In the genomic region with DNA sequence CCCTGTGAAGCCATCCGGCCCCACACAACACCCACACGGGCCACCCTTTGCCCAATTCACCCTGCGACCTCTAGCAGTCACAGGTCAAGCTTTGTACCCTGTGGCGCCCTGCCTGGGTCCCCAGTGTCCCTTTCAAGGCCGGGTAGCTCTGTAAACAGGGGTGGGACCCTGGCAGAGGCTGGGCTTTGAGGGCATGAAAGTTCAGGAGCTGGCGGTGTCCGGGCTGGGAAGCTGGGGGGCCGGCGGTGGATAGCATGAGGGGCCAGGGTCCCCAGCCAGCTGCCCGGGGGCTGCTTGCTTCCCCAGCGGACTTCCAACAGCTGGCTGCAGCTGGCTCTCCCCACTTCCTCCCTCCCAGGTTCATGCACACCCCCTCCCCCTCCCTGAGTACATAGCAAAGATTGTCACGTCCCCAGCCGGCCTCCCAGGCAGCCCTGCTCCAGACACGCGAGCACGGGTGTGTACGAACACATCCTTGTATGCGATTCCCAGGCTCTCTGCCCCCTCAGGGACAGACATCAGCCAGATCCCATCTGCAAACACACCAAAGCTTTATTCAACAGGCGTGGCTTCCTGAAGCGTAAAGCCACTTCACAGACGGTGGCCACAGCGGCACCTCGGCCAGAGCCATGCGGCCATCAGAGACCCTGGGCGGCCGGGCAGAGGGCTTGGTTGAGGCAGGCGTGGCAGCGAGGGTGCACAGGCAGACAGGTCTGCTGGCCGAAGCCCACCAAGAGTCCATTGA, we compare ENCODE assay signal across 9 cellular contexts. TPM values are rescaled to one million over a fixed set of nuclear protein-coding genes. Genes with fewer than 3 reads are reported as not detected.
A peak's percentile ranks its signal among the peaks of the same experiment; 100 is the strongest.
DNase-seq lines count a peak whose midpoint lies in the region; ATAC-seq and TF ChIP-seq lines count a peak whose summit lies in the region.
"Had no signal": no experiment of that assay in that cellular context is flagged by ENCODE, and none has a peak within 500 bp of the region (broad histone marks: within the 10 kb centered on the region; RNA-seq: fewer than 3 reads in every experiment).

No MANE protein-coding gene starts in this region.

- H3K4me3 ChIP-seq in SK-N-SH (ENCODE audit: low read depth in 2 of 2, low read length in 1 of 2) (no peak overlapping the region), cardiac fibroblast (replicated peaks in 1 of 2; ENCODE audit: low read depth in 2 of 2, low read length in 2 of 2) (no peak overlapping the region), liver (ENCODE audit: low read depth in 1 of 3, low read length in 3 of 3) (peak overlapping the region in 2 of 3 donors; percentile 11 to 69), upper lobe of left lung (peak overlapping the region in 2 of 4 donors; percentile 57 to 83)

- H3K27me3 ChIP-seq in SK-N-SH (ENCODE audit: insufficient read depth) = no peaks in the 10 kb centered on the region
- no peaks in the 10 kb centered on the region for H3K27me3 ChIP-seq in liver (ENCODE audit: control insufficient read depth in 4 of 4, insufficient read depth in 4 of 4, low read length in 3 of 4)
- no peaks in the 10 kb centered on the region for H3K27me3 ChIP-seq in upper lobe of left lung

- TF ChIP-seq EP300 in SK-N-SH (IDR thresholded peaks at IDR 0.05; ENCODE audit: borderline replicate concordance in 1 of 2, low read depth in 1 of 2, low read length in 1 of 2) = no peak
- peak in 1 of 4 donors; percentile 80 for TF ChIP-seq EP300 in upper lobe of left lung (IDR thresholded peaks at IDR 0.05)

- no peak overlapping the region for H3K4me2 ChIP-seq in SK-N-SH

- TF ChIP-seq RAD21 in SK-N-SH (IDR thresholded peaks at IDR 0.05; ENCODE audit: low read length) = no peak
- TF ChIP-seq RAD21 in liver (IDR thresholded peaks at IDR 0.05) = peak in 1 of 2 donors; percentile 18

- H2AFZ ChIP-seq in SK-N-SH (ENCODE audit: low read depth) = no peak overlapping the region

- H3K9ac ChIP-seq in SK-N-SH (no peak overlapping the region), liver (ENCODE audit: low read depth in 1 of 2, low read length in 2 of 2) (peak overlapping the region in 1 of 2 donors; percentile 1)

- TF ChIP-seq CTCF in SK-N-SH (IDR thresholded peaks at IDR 0.05) (no peak), cardiac fibroblast (IDR thresholded peaks at IDR 0.05; ENCODE audit: low read depth, low read length) (no peak), liver (IDR thresholded peaks at IDR 0.05; ENCODE audit: low read depth, low read length, missing input control) (no peak), upper lobe of left lung (IDR thresholded peaks at IDR 0.05) (no peak), GM10266 (IDR thresholded peaks at IDR 0.05; ENCODE audit: control insufficient read depth, insufficient read depth, low read depth, missing control alignments) (no peak)

- no peaks in the 10 kb centered on the region for H3K9me2 ChIP-seq in SK-N-SH

- H3F3A ChIP-seq in SK-N-SH (replicated peaks; ENCODE audit: insufficient read depth) = peaks cover 3% of the 10 kb centered on the region

- TF ChIP-seq POLR2A in upper lobe of left lung (IDR thresholded peaks at IDR 0.05) = peak in 1 of 4 donors; percentile 24

- CTCF ChIA-PET in SK-N-SH (lab: Yijun Ruan, JAX) = interaction anchor here (0.6 to 2.0 kb wide), 7 partner anchors 10 to 114 kb away, joined by 3 to 11 read pairs (median 5); partner anchors contain the start of gene NHERF2
- CTCF ChIA-PET in HEK293T (lab: Yijun Ruan, JAX) = no interaction called here

- H4K20me1 ChIP-seq in SK-N-SH (ENCODE audit: insufficient read depth) = no peaks in the 10 kb centered on the region

- H3K9me3 ChIP-seq in SK-N-SH = no peaks in the 10 kb centered on the region
- H3K9me3 ChIP-seq in liver (ENCODE audit: control insufficient read depth in 4 of 4, low read length in 3 of 4) = no peaks in the 10 kb centered on the region
- H3K9me3 ChIP-seq in upper lobe of left lung = no peaks in the 10 kb centered on the region

- DNase-seq in SK-N-SH (peak; percentile 83), cardiac fibroblast (ENCODE audit: low read depth in 2 of 2) (peak; percentile 85 to 89), upper lobe of left lung (peak; percentile 76 to 83), GM10266 (ENCODE audit: extremely low spot score) (no peak), HEK293T (ENCODE audit: extremely low spot score) (no peak)
- DNase-seq: MM.1S had no signal

- POLR2A ChIA-PET in SK-N-SH (lab: Yijun Ruan, JAX) = interaction anchor here (0.9 to 2.1 kb wide), 2 partner anchors 8 to 75 kb away, joined by 4 to 10 read pairs; partner anchors contain the start of genes NTHL1, RPS2 and TSC2
- POLR2A ChIA-PET in HEK293T (lab: Yijun Ruan, JAX) = interaction anchor here (1.2 to 1.7 kb wide), 3 partner anchors 8 to 75 kb away, joined by 6 to 7 read pairs (median 6); partner anchors contain the start of genes NTHL1, RPS2 and TSC2

- H3K36me3 ChIP-seq in SK-N-SH (replicated peaks in 1 of 2; ENCODE audit: control insufficient read depth in 1 of 2, insufficient read depth in 2 of 2, low read length in 1 of 2) = peaks cover 0 to 15% of the 10 kb centered on the region in 2 experiments
- peaks cover 0 to 2% (median 0%) of the 10 kb centered on the region in 4 donors for H3K36me3 ChIP-seq in liver (ENCODE audit: control insufficient read depth in 4 of 4, insufficient read depth in 3 of 4, low read depth in 1 of 4, low read length in 3 of 4)
- peaks cover 0 to 49% (median 15%) of the 10 kb centered on the region in 4 donors for H3K36me3 ChIP-seq in upper lobe of left lung

- ATAC-seq in SK-N-SH treated with all-trans-retinoic acid at 6 μM for 48 hours = no peak
- peak; percentile 7 to 53 for ATAC-seq in upper lobe of left lung (ENCODE audit: low FRiP score in 2 of 2)
- no peak for ATAC-seq in GM18520 (IDR thresholded peaks at IDR 0.05; ENCODE audit: unreplicated experiment)

- peak overlapping the region in 1 of 2 experiments; percentile 88; a peak in 2 of 4 replicates for H3K27ac ChIP-seq in SK-N-SH (ENCODE audit: low read depth in 2 of 2, low read length in 1 of 2)
- H3K27ac ChIP-seq in liver (ENCODE audit: low read depth in 1 of 2, low read length in 2 of 2) = peak overlapping the region; percentile 95 to 98
- peak overlapping the region; percentile 90 to 97 (median 95) for H3K27ac ChIP-seq in upper lobe of left lung

- peaks cover 12% of the 10 kb centered on the region; the same call in 1 of the 2 replicates for H3K79me2 ChIP-seq in SK-N-SH (ENCODE audit: insufficient read depth)

- 73% methylated on average over 14 of the region's 29 CpGs for WGBS in SK-N-SH (ENCODE audit: low lambda C conversion rate)
- 13% methylated on average over 29 of the region's 29 CpGs for WGBS in liver
- WGBS in upper lobe of left lung, 2 donors = 34 to 44% methylated on average over 5 to 21 of the region's 29 CpGs

- H3K4me1 ChIP-seq in SK-N-SH (ENCODE audit: control insufficient read depth in 1 of 2, insufficient read depth in 2 of 2, low read depth in 1 of 2, low read length in 1 of 2) = peaks cover 20 to 68% of the 10 kb centered on the region in 2 experiments; a peak in 3 of 4 replicates
- H3K4me1 ChIP-seq in liver (ENCODE audit: control insufficient read depth in 4 of 4, insufficient read depth in 4 of 4, low read length in 3 of 4) = peaks cover 26 to 84% (median 57%) of the 10 kb centered on the region in 4 donors
- H3K4me1 ChIP-seq in upper lobe of left lung = peaks cover 95 to 98% (median 98%) of the 10 kb centered on the region in 4 donors

TF ChIP-seq in SK-N-SH, 30 proteins besides CTCF, POLR2A, EP300 and RAD21 (continues in another document):
- TF ChIP-seq CHD2 (IDR thresholded peaks at IDR 0.05; ENCODE audit: low read length, partially characterized antibody) (peak; percentile 62), FOXM1 (IDR thresholded peaks at IDR 0.05; ENCODE audit: low read depth) (no peak)

TF ChIP-seq in liver, 16 proteins besides CTCF, POLR2A, EP300 and RAD21 (continues in another document):
- TF ChIP-seq HNF4G (IDR thresholded peaks at IDR 0.05) = peak; percentile 80
- TF ChIP-seq, protein P1, sequence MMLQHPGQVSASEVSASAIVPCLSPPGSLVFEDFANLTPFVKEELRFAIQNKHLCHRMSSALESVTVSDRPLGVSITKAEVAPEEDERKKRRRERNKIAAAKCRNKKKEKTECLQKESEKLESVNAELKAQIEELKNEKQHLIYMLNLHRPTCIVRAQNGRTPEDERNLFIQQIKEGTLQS (IDR thresholded peaks at IDR 0.05) = peak; percentile 45

TF ChIP-seq in HEK293T, 16 proteins besides CTCF, POLR2A, EP300 and RAD21 (continues in another document):
- TF ChIP-seq TARDBP (IDR thresholded peaks at IDR 0.05) (no peak), NFRKB (IDR thresholded peaks at IDR 0.05) (no peak), ELF4 (IDR thresholded peaks at IDR 0.05) (no peak), LEF1 (IDR thresholded peaks at IDR 0.05; ENCODE audit: borderline replicate concordance) (no peak), SUZ12 (IDR thresholded peaks at IDR 0.05) (no peak), ARNT (IDR thresholded peaks at IDR 0.05) (no peak)

RNA-seq across cellular contexts. Expression of gene NTHL1, which starts 8.2 kb away (rescaled TPM):
- polyA plus RNA-seq in SK-N-SH (2012; rRNA removed) = 72.9 and 77.3 TPM in 2 replicates
- 32.1 and 51.5 TPM in 2 replicates for polyA plus RNA-seq in SK-N-SH (2012; cell fraction: cytosol; rRNA removed)
- polyA plus RNA-seq in SK-N-SH (2012; cell fraction: nucleus; rRNA removed) = 59.5 and 109 TPM in 2 replicates
- total RNA-seq in liver = 10 to 100 TPM; 10.4 to 12.7 TPM
- 100 to 1,000 TPM in 1 of 2 donors, 10 to 100 TPM in 1; 25.4 to 166 TPM for polyA plus RNA-seq in liver
- 10 to 100 TPM; 17.8 to 43.6 (median 28.8) TPM for total RNA-seq in upper lobe of left lung

RNA-seq across cellular contexts. Expression of gene TSC2, which starts 8.3 kb away (rescaled TPM):
- 76.7 and 96.1 TPM in 2 replicates for polyA plus RNA-seq in SK-N-SH (2012; rRNA removed)
- 22.6 and 32.9 TPM in 2 replicates for polyA plus RNA-seq in SK-N-SH (2012; cell fraction: cytosol; rRNA removed)
- 376 and 625 TPM in 2 replicates for polyA plus RNA-seq in SK-N-SH (2012; cell fraction: nucleus; rRNA removed)
- total RNA-seq in liver = 10 to 100 TPM; 28.3 to 51.2 TPM
- polyA plus RNA-seq in liver = 10 to 100 TPM; 23.3 to 29.1 TPM
- 100 to 1,000 TPM in 4 of 6 donors, 10 to 100 TPM in 2; 47.3 to 296 (median 118) TPM for total RNA-seq in upper lobe of left lung

RNA-seq across cellular contexts. Expression of gene NHERF2, which starts 12.8 kb away (rescaled TPM):
- polyA plus RNA-seq in SK-N-SH (2012; rRNA removed) (45.2 and 53.8 TPM in 2 replicates), liver (100 to 1,000 TPM in 1 of 2 donors, 10 to 100 TPM in 1; 62.4 to 205 TPM)
- polyA plus RNA-seq in SK-N-SH (2012; cell fraction: cytosol; rRNA removed) = 30.7 and 46.0 TPM in 2 replicates
- 43.9 and 70.4 TPM in 2 replicates for polyA plus RNA-seq in SK-N-SH (2012; cell fraction: nucleus; rRNA removed)
- total RNA-seq in liver (10 to 100 TPM; 36.6 to 85.8 TPM), upper lobe of left lung (100 to 1,000 TPM; 131 to 604 (median 283) TPM)

RNA-seq across cellular contexts. Expression of gene NPW, which starts 19.9 kb away (rescaled TPM):
- polyA plus RNA-seq in SK-N-SH (2012; rRNA removed) (0.62 and 1.1 TPM in 2 replicates), liver (10 to 100 TPM in 1 of 2 donors, 1 to 10 TPM in 1; 9.9 to 20.6 TPM)
- 0.37 and 1.1 TPM in 2 replicates for polyA plus RNA-seq in SK-N-SH (2012; cell fraction: cytosol; rRNA removed)
- polyA plus RNA-seq in SK-N-SH (2012; cell fraction: nucleus; rRNA removed) = 6.7 and 14.8 TPM in 2 replicates
- total RNA-seq in liver (1 to 10 TPM; 1.3 to 8.4 TPM), upper lobe of left lung (under 1 TPM in 2 of 6 donors, not detected in 4; 0.67 to 0.80 TPM)

RNA-seq across cellular contexts. Expression of gene ZNF598, which starts 29.8 kb away (rescaled TPM):
- polyA plus RNA-seq in SK-N-SH (2012; rRNA removed) (38.1 and 47.8 TPM in 2 replicates), liver (10 to 100 TPM in 1 of 2 donors, 1 to 10 TPM in 1; 2.7 to 28.4 TPM)
- polyA plus RNA-seq in SK-N-SH (2012; cell fraction: cytosol; rRNA removed) = 19.2 and 29.4 TPM in 2 replicates
- 170 and 358 TPM in 2 replicates for polyA plus RNA-seq in SK-N-SH (2012; cell fraction: nucleus; rRNA removed)
- total RNA-seq in liver (10 to 100 TPM; 12.8 to 19.7 TPM), upper lobe of left lung (10 to 100 TPM; 20.1 to 62.8 (median 41.7) TPM)

Comparison
In these comparisons a context has a peak if more than half of its experiments do, and no peak if none do; other contexts are left out.
1. DNase-seq: peak in SK-N-SH (single experiment), cardiac fibroblast (2 of 2) and upper lobe of left lung (2 of 2); none in GM10266 (single experiment) and HEK293T (single experiment).
2. H3K4me3 ChIP-seq: peak in liver (2 of 3); none in SK-N-SH (0 of 2) and cardiac fibroblast (0 of 2).
3. ATAC-seq: peak in upper lobe of left lung (2 of 2); none in SK-N-SH treated with all-trans-retinoic acid at 6 μM for 48 hours (single experiment) and GM18520 (single experiment).